In genomic region chr3:110318108-110318507, GRCh38 we compare ENCODE assay signal across 23 cellular contexts.
DNase-seq lines count a peak whose midpoint lies in the region; ATAC-seq and TF ChIP-seq lines count a peak whose summit lies in the region.
"Had no signal": no experiment of that assay in that cellular context is flagged by ENCODE, and none has a peak within 500 bp of the region (broad histone marks: within the 10 kb centered on the region; RNA-seq: fewer than 3 reads in every experiment).

No MANE protein-coding gene starts in this region.

- no peak overlapping the region for H3K27ac Mint-ChIP-seq in osteocyte (ENCODE audit: unreplicated experiment)
- H3K27ac Mint-ChIP-seq: dendritic cell treated with granulocyte-macrophage colony-stimulating factor and Interleukin-4, amounts not matched to agents 40 ng/mL and 50 ng/mL, for 4 days had no signal

- H3K4me3 Mint-ChIP-seq in osteocyte (ENCODE audit: unreplicated experiment), result no peak overlapping the region
- H3K4me3 Mint-ChIP-seq: CD8-positive, alpha-beta memory T cell; dendritic cell treated with granulocyte-macrophage colony-stimulating factor and Interleukin-4, amounts not matched to agents 40 ng/mL and 50 ng/mL, for 4 days had no signal

- no peak overlapping the region for H3K4me2 ChIP-seq in neuronal stem cell (ENCODE audit: insufficient read depth, low read length, poor library complexity, severe bottlenecking)

- no peak overlapping the region for H2BK120ac ChIP-seq in neuronal stem cell (ENCODE audit: low read depth, low read length)

- no peak overlapping the region for H4K91ac ChIP-seq in neuronal stem cell (ENCODE audit: low read depth, low read length, poor library complexity)

- H3K23ac ChIP-seq in neuronal stem cell (ENCODE audit: low read depth, low read length, poor library complexity), result no peak overlapping the region

- H3K4me3 ChIP-seq in cardiac fibroblast (replicated peaks in 1 of 2; ENCODE audit: low read depth in 2 of 2, low read length in 2 of 2) (no peak overlapping the region), neuronal stem cell (ENCODE audit: low read length in 2 of 2) (no peak overlapping the region), heart right ventricle (no peak overlapping the region)
- H3K4me3 ChIP-seq: breast epithelium, right lobe of liver, SJCRH30 had no signal

- H3K4ac ChIP-seq in neuronal stem cell (ENCODE audit: low read length), result no peak overlapping the region

- H2BK5ac ChIP-seq in neuronal stem cell (ENCODE audit: low read length), result no peak overlapping the region

- intact Hi-C loops in left cardiac atrium (cut with DNase I) (no loop called here), heart right ventricle (cut with DNase I) (loop anchor here in 4 of 10 donors (5.0 to 10.0 kb wide), 2 partner anchors 586 to 767 kb away; no protein-coding TSS in a partner anchor)

- no peak overlapping the region for H3K9ac ChIP-seq in neuronal stem cell (ENCODE audit: low read depth, low read length, poor library complexity)

- H3K27ac ChIP-seq in neuronal stem cell (replicated peaks; ENCODE audit: low read length) (no peak overlapping the region), heart right ventricle (no peak overlapping the region)
- H3K27ac ChIP-seq: breast epithelium, right lobe of liver, SJCRH30, VCaP had no signal

- TF ChIP-seq CTCF in cardiac fibroblast (IDR thresholded peaks at IDR 0.05; ENCODE audit: low read depth, low read length), result no peak
- no peak for TF ChIP-seq CTCF in osteocyte (IDR thresholded peaks at IDR 0.05)
- TF ChIP-seq CTCF in heart right ventricle (IDR thresholded peaks at IDR 0.05), result no peak

- H3K14ac ChIP-seq in neuronal stem cell (ENCODE audit: low read length), result no peak overlapping the region

- H4K8ac ChIP-seq in neuronal stem cell (ENCODE audit: low read depth, low read length), result no peak overlapping the region

- peak; percentile 72 for DNase-seq in DMS53 (lab: John Stamatoyannopoulos, UW)
- peak; percentile 41 for DNase-seq in NCI-H2029 (lab: John Stamatoyannopoulos, UW)
- DNase-seq in cardiac fibroblast (ENCODE audit: low read depth in 2 of 2), result peak; percentile 9 to 68
- no peak for DNase-seq in neuronal stem cell (ENCODE audit: low spot score)
- no peak for DNase-seq in NCI-H146 treated with DMSO at 0.1 percent for 48 hours (lab: John Stamatoyannopoulos, UW; ENCODE audit: unreplicated experiment)
- DNase-seq in osteocyte (ENCODE audit: extremely low spot score, unreplicated experiment), result no peak
- DNase-seq in left cardiac atrium, result no peak
- DNase-seq in heart right ventricle, result no peak
- DNase-seq: activated CD4-positive, alpha-beta T cell treated with anti-CD3 and anti-CD28 coated beads, Interleukin-2, amount 50 U/mL, for 1 hour; activated CD8-positive, alpha-beta memory T cell treated with anti-CD3 and anti-CD28 coated beads, Interleukin-2, amount 50 U/mL, for 4 hours; CD8-positive, alpha-beta memory T cell; DND-41; foreskin melanocyte; hypothalamus; islet precursor cell; mammary epithelial cell; NCI-H1436; right lobe of liver; SJCRH30 had no signal

- H3K4me1 Mint-ChIP-seq in osteocyte (ENCODE audit: unreplicated experiment), result no peaks in the 10 kb centered on the region

- no CpG with 5 or more reads among the region's 1 CpG for WGBS in neuronal stem cell (ENCODE audit: extremely low coverage in 2 of 2, insufficient read length in 2 of 2, insufficient replicate concordance in 1 of 2), 2 donors
- WGBS in heart right ventricle, 2 donors, result 55 to 75% methylated on average over 1 of the region's 1 CpG

- H3K9me3 Mint-ChIP-seq in osteocyte (ENCODE audit: unreplicated experiment), result no peaks in the 10 kb centered on the region
- H3K9me3 Mint-ChIP-seq: CD8-positive, alpha-beta memory T cell; dendritic cell treated with granulocyte-macrophage colony-stimulating factor and Interleukin-4, amounts not matched to agents 40 ng/mL and 50 ng/mL, for 4 days had no signal

- no peak overlapping the region for H2AK5ac ChIP-seq in neuronal stem cell (ENCODE audit: low read depth, low read length)

- ATAC-seq in left cardiac atrium, result no peak
- no peak for ATAC-seq in heart right ventricle
- ATAC-seq: HepG2, right lobe of liver had no signal

- H3K18ac ChIP-seq in neuronal stem cell (ENCODE audit: low read length), result no peak overlapping the region

- H2BK12ac ChIP-seq in neuronal stem cell (ENCODE audit: low read length), result no peak overlapping the region

- H3K9me3 ChIP-seq in neuronal stem cell (replicated peaks in 1 of 2; ENCODE audit: control insufficient read depth in 2 of 2, insufficient read depth in 1 of 2, low read depth in 1 of 2, low read length in 2 of 2), result peaks cover 0 to 3% of the 10 kb centered on the region in 2 donors
- no peaks in the 10 kb centered on the region for H3K9me3 ChIP-seq in heart right ventricle
- H3K9me3 ChIP-seq: breast epithelium, right lobe of liver, SJCRH30 had no signal

- H3K36me3 Mint-ChIP-seq in osteocyte (ENCODE audit: unreplicated experiment), result no peaks in the 10 kb centered on the region
- H3K36me3 Mint-ChIP-seq: CD8-positive, alpha-beta memory T cell had no signal

- peak overlapping the region; percentile 19 for H2AFZ ChIP-seq in neuronal stem cell (ENCODE audit: low read length)

- no peaks in the 10 kb centered on the region for H3K79me1 ChIP-seq in neuronal stem cell (ENCODE audit: low read depth, low read length)

- H3K36me3 ChIP-seq in neuronal stem cell (replicated peaks in 1 of 2; ENCODE audit: control insufficient read depth in 2 of 2, insufficient read depth in 2 of 2, low read length in 2 of 2), result no peaks in the 10 kb centered on the region
- H3K36me3 ChIP-seq in heart right ventricle, result no peaks in the 10 kb centered on the region
- H3K36me3 ChIP-seq: breast epithelium, right lobe of liver, SJCRH30 had no signal

- H3K27me3 Mint-ChIP-seq in osteocyte (ENCODE audit: unreplicated experiment), result no peaks in the 10 kb centered on the region
- H3K27me3 Mint-ChIP-seq: CD8-positive, alpha-beta memory T cell; dendritic cell treated with granulocyte-macrophage colony-stimulating factor and Interleukin-4, amounts not matched to agents 40 ng/mL and 50 ng/mL, for 4 days had no signal

- H3K27me3 ChIP-seq in neuronal stem cell (ENCODE audit: control insufficient read depth in 3 of 3, insufficient read depth in 3 of 3, low read depth in 1 of 3, low read length in 3 of 3), result no peaks in the 10 kb centered on the region
- no peaks in the 10 kb centered on the region for H3K27me3 ChIP-seq in heart right ventricle
- H3K27me3 ChIP-seq: breast epithelium, right lobe of liver, SJCRH30 had no signal

- H3K4me1 ChIP-seq in neuronal stem cell (ENCODE audit: control insufficient read depth in 2 of 2, insufficient read depth in 1 of 2, low read depth in 1 of 2, low read length in 2 of 2), result no peaks in the 10 kb centered on the region
- H3K4me1 ChIP-seq in heart right ventricle, result peaks cover 0 to 5% (median 0%) of the 10 kb centered on the region in 9 donors
- H3K4me1 ChIP-seq: breast epithelium, right lobe of liver, SJCRH30 had no signal

- H2BK15ac ChIP-seq in neuronal stem cell (ENCODE audit: low read length), result no peak overlapping the region

Comparison
In these comparisons a context has a peak if more than half of its experiments do, and no peak if none do; other contexts are left out.
1. DNase-seq: peak in DMS53 (single experiment), NCI-H2029 (single experiment) and cardiac fibroblast (2 of 2); none in neuronal stem cell (single experiment), NCI-H146 treated with DMSO at 0.1 percent for 48 hours (single experiment), osteocyte (single experiment), left cardiac atrium (single experiment) and heart right ventricle (0 of 2).